Comparison of ENCODE assay signal across 1 cellular context in genomic region chr17:15920758-15921239, GRCh38.
TF ChIP-seq lines count a peak whose summit lies in the region.

No MANE protein-coding gene starts in this region.

TF ChIP-seq in HEK293, 187 proteins besides CTCF, POLR2A, EP300 and RAD21 (continued from another document):
- TF ChIP-seq ZNF518A (tag by site-specific recombination; conservative IDR thresholded peaks at IDR 0.05; ENCODE audit: low read depth) (no peak), ZNF394 (tag by site-specific recombination; IDR thresholded peaks at IDR 0.05; ENCODE audit: borderline replicate concordance) (peak; percentile 45; the same call in 1 of the 2 replicates), ZEB2 (tag by site-specific recombination; IDR thresholded peaks at IDR 0.05) (0 out of 2 replicates have a peak, but pooled peaks have one; percentile 41), YY2 (tag by site-specific recombination; IDR thresholded peaks at IDR 0.05) (no peak), KLF8 (tag by site-specific recombination; IDR thresholded peaks at IDR 0.05) (peak; percentile 58; the same call in 1 of the 2 replicates)
